In genomic region chr11:38498721-38499120, GRCh38 we compare ENCODE assay signal across 19 cellular contexts.
DNase-seq lines count a peak whose midpoint lies in the region; ATAC-seq, FAIRE-seq and TF ChIP-seq lines count a peak whose summit lies in the region.
"Had no signal": no experiment of that assay in that cellular context is flagged by ENCODE, and none has a peak within 500 bp of the region (broad histone marks: within the 10 kb centered on the region; RNA-seq: fewer than 3 reads in every experiment).

No MANE protein-coding gene starts in this region.

- ATAC-seq in RWPE2 (ENCODE audit: low read depth) (peak; percentile 56; the same call in 1 of the 3 replicates), HG02852 (IDR thresholded peaks at IDR 0.05; ENCODE audit: unreplicated experiment) (no peak), HG03432 (IDR thresholded peaks at IDR 0.05; ENCODE audit: unreplicated experiment) (no peak), HG03520 (IDR thresholded peaks at IDR 0.05; ENCODE audit: unreplicated experiment) (no peak)

- H3K4me3 ChIP-seq in RWPE2 (ENCODE audit: severe bottlenecking), result no peak overlapping the region

- DNase-seq in HUDEP-2 (lab: John Stamatoyannopoulos, UW; ENCODE audit: unreplicated experiment in 76 of 76) (peak in 75 of 76 experiments; percentile 13 to 94 (median 79)), NCI-H69 (lab: John Stamatoyannopoulos, UW) (peak; percentile 39), RWPE2 (ENCODE audit: low spot score) (no peak), erythroblast (lab: John Stamatoyannopoulos, UW) (peak; percentile 87 to 90), GM19239 (ENCODE audit: insufficient read length, low spot score) (no peak)
- DNase-seq: CD4-positive, CD25-positive, alpha-beta regulatory T cell; DMS79; HCEC 1CT; NCI-H1436; NCI-H1930; NCI-H2227 treated with DMSO at 0.1 percent for 48 hours; NCI-H510A treated with DMSO at 0.1 percent for 48 hours; NCI-H774; RPMI8226; SIG-M5; SK-N-SH had no signal

- FAIRE-seq in GM19239 (lab: Jason Lieb, UNC), result no peak

- no peaks in the 10 kb centered on the region for H3K9me3 ChIP-seq in RWPE2 (ENCODE audit: severe bottlenecking)
- H3K9me3 ChIP-seq: SK-N-SH had no signal

- no peak overlapping the region for H3K27ac ChIP-seq in RWPE2 (ENCODE audit: poor library complexity, severe bottlenecking)

- no peak for TF ChIP-seq POLR2A in erythroblast (IDR thresholded peaks at IDR 0.05; ENCODE audit: low read length)

- H3K4me1 ChIP-seq in RWPE2 (ENCODE audit: insufficient read depth, poor library complexity, severe bottlenecking), result peaks cover 6% of the 10 kb centered on the region

- no peak for TF ChIP-seq CTCF in RWPE2 (IDR thresholded peaks at IDR 0.05; ENCODE audit: poor library complexity, severe bottlenecking)

- no peaks in the 10 kb centered on the region for H3K36me3 ChIP-seq in RWPE2 (ENCODE audit: low read depth)

- H3K27me3 ChIP-seq in RWPE2 (ENCODE audit: insufficient read depth, poor library complexity, severe bottlenecking), result no peaks in the 10 kb centered on the region

Comparison
In these comparisons a context has a peak if more than half of its experiments do, and no peak if none do; other contexts are left out.
1. DNase-seq: peak in HUDEP-2 (75 of 76), NCI-H69 (single experiment) and erythroblast (2 of 2); none in RWPE2 (single experiment) and GM19239 (single experiment).